20 cellular contexts compared by ENCODE assay signal in the genomic region with DNA sequence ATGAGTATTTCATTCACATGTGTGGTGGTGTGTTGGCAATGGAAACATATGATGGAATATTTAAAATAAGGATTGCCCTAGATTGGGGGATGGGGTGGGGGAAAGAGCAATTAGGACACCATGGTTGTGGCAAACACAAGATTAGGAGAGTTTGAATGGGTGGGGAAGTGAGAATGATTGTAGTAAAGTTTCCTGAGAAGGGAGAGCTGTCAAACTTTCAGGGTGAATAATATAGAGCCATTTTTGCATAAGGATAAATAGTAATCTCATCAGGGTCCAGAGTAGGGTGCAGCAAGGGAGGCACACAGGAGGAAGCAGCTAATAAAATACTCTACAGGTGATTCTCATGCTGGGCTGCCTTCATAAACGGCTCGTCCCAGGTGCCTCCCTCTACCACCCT.
A peak's percentile ranks its signal among the peaks of the same experiment; 100 is the strongest.
DNase-seq lines count a peak whose midpoint lies in the region; ATAC-seq and TF ChIP-seq lines count a peak whose summit lies in the region.
"Had no signal": no experiment of that assay in that cellular context is flagged by ENCODE, and none has a peak within 500 bp of the region (broad histone marks: within the 10 kb centered on the region; RNA-seq: fewer than 3 reads in every experiment).

No MANE protein-coding gene starts in this region.

- H3K36me3 Mint-ChIP-seq in memory B cell = no peaks in the 10 kb centered on the region
- H3K36me3 Mint-ChIP-seq: CD4-positive, alpha-beta memory T cell; IgD-negative memory B cell had no signal

- no peaks in the 10 kb centered on the region for H3K36me3 ChIP-seq in GM23248 (ENCODE audit: low read depth)
- H3K36me3 ChIP-seq in stomach = no peaks in the 10 kb centered on the region
- H3K36me3 ChIP-seq: BLaER1, Peyer's patch had no signal

- intact Hi-C loops in stomach (cut with DNase I; ENCODE audit: low total_unique reads) = no loop called here

- H3K27ac Mint-ChIP-seq in memory B cell = peak overlapping the region; percentile 3
- H3K27ac Mint-ChIP-seq: CD4-positive, alpha-beta memory T cell; IgD-negative memory B cell; T-helper 17 cell had no signal

- no peaks in the 10 kb centered on the region for H3K9me2 ChIP-seq in GM23248 (ENCODE audit: insufficient read depth)

- no peak for TF ChIP-seq EP300 in stomach (IDR thresholded peaks at IDR 0.05)

- TF ChIP-seq CTCF in RWPE1 (conservative IDR thresholded peaks at IDR 0.05; ENCODE audit: low read depth) (no peak), stomach (IDR thresholded peaks at IDR 0.05) (no peak)

- no peak for TF ChIP-seq POLR2A in stomach (IDR thresholded peaks at IDR 0.05)

- no peaks in the 10 kb centered on the region for H4K20me1 ChIP-seq in GM23248 (ENCODE audit: insufficient read depth)
- H4K20me1 ChIP-seq: BLaER1 had no signal

- H3F3A ChIP-seq in GM23248 (ENCODE audit: insufficient read depth) = peaks cover 62% of the 10 kb centered on the region

- H2AFZ ChIP-seq in GM23248 = no peak overlapping the region

- no peaks in the 10 kb centered on the region for H3K9me3 ChIP-seq in GM23248 (ENCODE audit: low read depth)
- no peaks in the 10 kb centered on the region for H3K9me3 ChIP-seq in stomach
- H3K9me3 ChIP-seq: A549, BLaER1, Peyer's patch had no signal

- DNase-seq in MV-4-11 (lab: John Stamatoyannopoulos, UW) (peak; percentile 35), memory B cell (ENCODE audit: low spot score in 2 of 2) (no peak), RWPE1 (ENCODE audit: low spot score) (no peak), GM23248 (no peak), stomach (no peak)
- DNase-seq: CD4-positive, alpha-beta memory T cell; DMS53; HCEC 1CT; Karpas-422; NCI-H1105; NCI-H2081; Peyer's patch; T-helper 17 cell had no signal

- H3K27ac ChIP-seq in RWPE1 (no peak overlapping the region), GM23248 (no peak overlapping the region), stomach (no peak overlapping the region)
- H3K27ac ChIP-seq: BLaER1, Peyer's patch had no signal

- ATAC-seq in GM19351 (IDR thresholded peaks at IDR 0.05; ENCODE audit: unreplicated experiment) (peak; percentile 39), HG02610 (IDR thresholded peaks at IDR 0.05; ENCODE audit: unreplicated experiment) (peak; percentile 39), memory B cell (ENCODE audit: low read depth) (no peak), GM19452 (IDR thresholded peaks at IDR 0.05; ENCODE audit: unreplicated experiment) (no peak)
- ATAC-seq: A549, Right ventricle myocardium inferior, T-helper 17 cell had no signal

- H3K4me1 Mint-ChIP-seq in memory B cell = peaks cover 21% of the 10 kb centered on the region
- H3K4me1 Mint-ChIP-seq: CD4-positive, alpha-beta memory T cell; T-helper 17 cell had no signal

- in situ Hi-C loops in GM23248 (cut with MboI) = no loop called here

- H3K4me1 ChIP-seq in GM23248 (ENCODE audit: insufficient read depth) = peaks cover 55% of the 10 kb centered on the region
- H3K4me1 ChIP-seq in stomach = peaks cover 0 to 24% (median 9%) of the 10 kb centered on the region in 4 donors

- POLR2A ChIA-PET in RWPE1 (lab: Yijun Ruan, JAX; ENCODE audit: low non-redundant PET) = no interaction called here

- no peak overlapping the region for H3K9ac ChIP-seq in GM23248
- H3K9ac ChIP-seq: BLaER1 had no signal

- no peaks in the 10 kb centered on the region for H3K27me3 Mint-ChIP-seq in memory B cell
- H3K27me3 Mint-ChIP-seq: CD4-positive, alpha-beta memory T cell; IgD-negative memory B cell had no signal

- WGBS in GM23248 (ENCODE audit: low coverage in 1 of 2, low lambda C conversion rate in 2 of 2, missing lambda C conversion rate in 2 of 2), 2 experiments = 98 to 100% methylated on average over 2 of the region's 2 CpGs
- 84 to 100% (median 97%) methylated on average over 2 of the region's 2 CpGs for WGBS in stomach, 5 donors

- H3K27me3 ChIP-seq in GM23248 (replicated peaks; ENCODE audit: insufficient read depth) (no peaks in the 10 kb centered on the region), stomach (no peaks in the 10 kb centered on the region)
- H3K27me3 ChIP-seq: BLaER1, Peyer's patch had no signal

- CTCF ChIA-PET in RWPE1 (lab: Yijun Ruan, JAX) = interaction anchor here (0.7 kb wide), 1 partner anchor 8 kb away, joined by 4 read pairs; no protein-coding TSS in a partner anchor

- no peak overlapping the region for H3K4me3 Mint-ChIP-seq in memory B cell
- H3K4me3 Mint-ChIP-seq: CD4-positive, alpha-beta memory T cell; IgD-negative memory B cell; T-helper 17 cell had no signal

- no peaks in the 10 kb centered on the region for H3K9me3 Mint-ChIP-seq in memory B cell
- H3K9me3 Mint-ChIP-seq: IgD-negative memory B cell had no signal

- H3K79me2 ChIP-seq in GM23248 (ENCODE audit: insufficient read depth) = no peaks in the 10 kb centered on the region

- no peak overlapping the region for H3K4me2 ChIP-seq in GM23248 (ENCODE audit: unreplicated experiment)
- H3K4me2 ChIP-seq: A549, BLaER1 had no signal

- H3K4me3 ChIP-seq in GM23248 = no peak overlapping the region
- no peak overlapping the region for H3K4me3 ChIP-seq in stomach
- H3K4me3 ChIP-seq: A549, BLaER1, Peyer's patch had no signal

Comparison
In these comparisons a context has a peak if more than half of its experiments do, and no peak if none do; other contexts are left out.
1. ATAC-seq: peak in GM19351 (single experiment) and HG02610 (single experiment); none in memory B cell (single experiment) and GM19452 (single experiment).